ENCODE assay signal across 13 cellular contexts in the genomic region with DNA sequence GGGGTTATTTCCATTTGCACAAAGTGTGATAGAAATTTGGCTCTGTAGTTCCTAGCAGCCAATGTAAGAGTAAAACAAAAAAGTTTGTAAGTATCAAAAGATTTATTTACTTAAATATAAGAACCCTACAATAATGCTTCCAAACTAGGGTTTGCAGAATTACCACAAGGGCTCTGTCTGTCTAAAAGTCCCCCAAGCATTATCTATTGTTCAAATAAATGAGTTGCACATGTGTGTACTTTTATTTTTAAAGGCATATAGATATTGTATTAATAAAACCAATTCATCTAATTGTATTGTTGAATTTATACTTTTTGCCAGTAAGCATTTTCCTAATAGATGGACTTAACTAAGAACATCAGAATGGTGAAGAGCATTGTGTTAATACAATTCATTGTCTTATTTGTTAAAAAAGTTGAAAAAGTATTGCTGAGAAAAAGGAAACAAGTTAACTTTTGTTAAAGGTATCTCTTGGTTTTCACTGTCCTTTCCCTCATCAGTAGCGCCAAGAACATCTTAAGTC. TPM values are rescaled to one million over a fixed set of nuclear protein-coding genes. Genes with fewer than 3 reads are reported as not detected.
DNase-seq lines count a peak whose midpoint lies in the region; ATAC-seq, FAIRE-seq and TF ChIP-seq lines count a peak whose summit lies in the region.
"Had no signal": no experiment of that assay in that cellular context is flagged by ENCODE, and none has a peak within 500 bp of the region (broad histone marks: within the 10 kb centered on the region; RNA-seq: fewer than 3 reads in every experiment).

No MANE protein-coding gene starts in this region.

- H3K4me3 Mint-ChIP-seq in activated CD4-positive, alpha-beta T cell treated with anti-CD3 and anti-CD28 coated beads for 36 hours = peak overlapping the region; percentile 87

- H3F3A ChIP-seq in OCI-LY1 (ENCODE audit: insufficient read depth, low read length) = peaks cover 15% of the 10 kb centered on the region; the same call in 1 of the 2 replicates

- intact Hi-C loops in activated CD4-positive, alpha-beta T cell treated with anti-CD3 and anti-CD28 coated beads for 36 hours (cut with DNase I, micrococcal nuclease) = loop anchor here (1.0 to 5.0 kb wide), 4 partner anchors 11 to 115 kb away; no protein-coding TSS in a partner anchor
- intact Hi-C loops in left ventricle myocardium inferior (cut with micrococcal nuclease) = no loop called here

- H3K36me3 Mint-ChIP-seq in activated CD4-positive, alpha-beta T cell treated with anti-CD3 and anti-CD28 coated beads for 36 hours (ENCODE audit: low read depth) = peaks cover 62% of the 10 kb centered on the region

- CTCF ChIA-PET in activated CD4-positive, alpha-beta T cell treated with anti-CD3 and anti-CD28 coated beads for 36 hours (lab: Charles Lee) = interaction anchor here (0.9 to 8.7 kb wide), 4 partner anchors 16 to 119 kb away, joined by 4 to 110 read pairs (median 8); no protein-coding TSS in a partner anchor

- peak overlapping the region; percentile 99 for H3K27ac Mint-ChIP-seq in activated CD4-positive, alpha-beta T cell treated with anti-CD3 and anti-CD28 coated beads for 36 hours

- peaks cover 11% of the 10 kb centered on the region for H3K9me3 Mint-ChIP-seq in activated CD4-positive, alpha-beta T cell treated with anti-CD3 and anti-CD28 coated beads for 36 hours (ENCODE audit: low read depth)

- H3K9me3 ChIP-seq in OCI-LY1 (ENCODE audit: low read length) (no peaks in the 10 kb centered on the region), small intestine (ENCODE audit: control insufficient read depth, low read depth) (no peaks in the 10 kb centered on the region), left ventricle myocardium inferior (replicated peaks) (no peaks in the 10 kb centered on the region)
- H3K9me3 ChIP-seq: tibial artery had no signal

- peaks cover 79% of the 10 kb centered on the region for H3K4me1 ChIP-seq in OCI-LY1 (ENCODE audit: insufficient read depth, low read length, severe bottlenecking)
- H3K4me1 ChIP-seq in small intestine (ENCODE audit: control insufficient read depth in 2 of 2, insufficient read depth in 1 of 2, low read depth in 1 of 2, low read length in 1 of 2) = no peaks in the 10 kb centered on the region
- H3K4me1 ChIP-seq in left ventricle myocardium inferior = no peaks in the 10 kb centered on the region
- H3K4me1 ChIP-seq: tibial artery had no signal

- H3K4me1 Mint-ChIP-seq in activated CD4-positive, alpha-beta T cell treated with anti-CD3 and anti-CD28 coated beads for 36 hours = peaks cover 53% of the 10 kb centered on the region

- TF ChIP-seq CTCF in OCI-LY1 (IDR thresholded peaks at IDR 0.05; ENCODE audit: low read length) (no peak), left ventricle myocardium inferior (IDR thresholded peaks at IDR 0.05; ENCODE audit: borderline replicate concordance) (no peak)

- no peak for ATAC-seq in activated CD4-positive, alpha-beta T cell treated with anti-CD3 and anti-CD28 coated beads for 36 hours

- H3K27me3 ChIP-seq in OCI-LY1 (ENCODE audit: insufficient read depth, low read length) (no peaks in the 10 kb centered on the region), small intestine (ENCODE audit: control insufficient read depth in 2 of 2, insufficient read depth in 2 of 2, low read length in 2 of 2) (no peaks in the 10 kb centered on the region), left ventricle myocardium inferior (ENCODE audit: low read depth) (no peaks in the 10 kb centered on the region)
- H3K27me3 ChIP-seq: tibial artery had no signal

- POLR2A ChIA-PET in activated CD4-positive, alpha-beta T cell treated with anti-CD3 and anti-CD28 coated beads for 36 hours (lab: Charles Lee) = interaction anchor here (1.1 to 4.2 kb wide), 3 partner anchors 18 to 44 kb away, joined by 3 to 16 read pairs (median 12); no protein-coding TSS in a partner anchor

- H3K36me3 ChIP-seq in OCI-LY1 (ENCODE audit: insufficient read depth, low read length) (peaks cover 32% of the 10 kb centered on the region), small intestine (ENCODE audit: control insufficient read depth in 2 of 2, insufficient read depth in 2 of 2, low read length in 2 of 2) (no peaks in the 10 kb centered on the region), left ventricle myocardium inferior (no peaks in the 10 kb centered on the region)
- H3K36me3 ChIP-seq: tibial artery had no signal

- H3K27ac ChIP-seq in OCI-LY1 (ENCODE audit: low read depth, low read length, poor library complexity, severe bottlenecking) (peak overlapping the region; percentile 99), caudate nucleus (ENCODE audit: low read depth, low read length) (peak overlapping the region; percentile 3), small intestine (ENCODE audit: low read depth in 1 of 2, low read length in 1 of 2) (peak overlapping the region; percentile 55 to 58), left ventricle myocardium inferior (replicated peaks) (no peak overlapping the region)
- H3K27ac ChIP-seq: tibial artery had no signal

- no peak for FAIRE-seq in small intestine (lab: Jason Lieb, UNC)
- FAIRE-seq: bronchial epithelial cell had no signal

- no peaks in the 10 kb centered on the region for H4K20me1 ChIP-seq in OCI-LY1 (ENCODE audit: insufficient read depth, low read length)

- peak overlapping the region; percentile 68 for H3K4me3 ChIP-seq in OCI-LY1 (ENCODE audit: low read depth, low read length, poor library complexity, severe bottlenecking)
- no peak overlapping the region for H3K4me3 ChIP-seq in small intestine (ENCODE audit: low read depth in 1 of 2, low read length in 2 of 2)
- H3K4me3 ChIP-seq in left ventricle myocardium inferior = no peak overlapping the region
- H3K4me3 ChIP-seq: tibial artery had no signal

- no peak for DNase-seq in activated CD4-positive, alpha-beta T cell treated with anti-CD3 and anti-CD28 coated beads for 36 hours
- DNase-seq in activated CD4-positive, alpha-beta T cell treated with anti-CD3 and anti-CD28 coated beads, Interleukin-2, amount 50 U/mL, for 1 hour = no peak
- no peak for DNase-seq in caudate nucleus (lab: John Stamatoyannopoulos, UW)
- DNase-seq in small intestine = no peak
- DNase-seq in NK-92 treated with Interleukin-12 subunit alpha and Interleukin-12 subunit beta, amount 100 ng/mL, for 24 hours (lab: John Stamatoyannopoulos, UW) = no peak
- no peak for DNase-seq in left ventricle myocardium inferior
- no peak for DNase-seq in activated gamma-delta T cell treated with Interleukin-2 at 50 U/mL for 16 hours
- DNase-seq: nucleus accumbens, tibial artery had no signal

- H3K27me3 Mint-ChIP-seq in activated CD4-positive, alpha-beta T cell treated with anti-CD3 and anti-CD28 coated beads for 36 hours = no peaks in the 10 kb centered on the region

- WGBS in small intestine, 3 donors = 64 to 85% (median 74%) methylated on average over 1 of the region's 1 CpG

- peaks cover 70% of the 10 kb centered on the region for H3K79me2 ChIP-seq in OCI-LY1 (ENCODE audit: insufficient read depth, low read length)

- H3K4me2 ChIP-seq in OCI-LY1 (ENCODE audit: low read length) = peak overlapping the region; percentile 86

- peak overlapping the region; percentile 84 for H3K9ac ChIP-seq in OCI-LY1 (ENCODE audit: low read length)

- H2AFZ ChIP-seq in OCI-LY1 (ENCODE audit: low read length) = no peak overlapping the region

- H3K9me2 ChIP-seq in OCI-LY1 (ENCODE audit: low read depth, low read length) = no peaks in the 10 kb centered on the region

RNA-seq across cellular contexts. Expression of a gene that starts 0.9 kb away (rescaled TPM):
- 100 to 1,000 TPM; 458 to 564 TPM for total RNA-seq in activated CD4-positive, alpha-beta T cell treated with anti-CD3 and anti-CD28 coated beads for 36 hours
- 1 to 10 TPM; 1.6 to 6.8 (median 3.8) TPM for polyA plus RNA-seq in small intestine
- 7.5 TPM for total RNA-seq in left ventricle myocardium inferior
- total RNA-seq: bronchial epithelial cell, epithelial cell of proximal tubule, NCI-H460 had no signal

Comparison
In these comparisons a context has a peak if more than half of its experiments do, and no peak if none do; other contexts are left out.
1. RNA of a gene that starts 0.9 kb away (total RNA-seq): 458 to 564 TPM in activated CD4-positive, alpha-beta T cell treated with anti-CD3 and anti-CD28 coated beads for 36 hours; 7.5 TPM in left ventricle myocardium inferior (single experiment); every median in the first group is over 10 times any median in the second.